1 cellular context compared by ENCODE assay signal in genomic region chr3:71392277-71392676, GRCh38.
TF ChIP-seq lines count a peak whose summit lies in the region.

No MANE protein-coding gene starts in this region.

TF ChIP-seq in GM12878, 131 proteins besides CTCF, POLR2A, EP300 and RAD21 (continued from another document):
- no peak for TF ChIP-seq NKRF (conservative IDR thresholded peaks at IDR 0.05)
- no peak for TF ChIP-seq PKNOX1 (IDR thresholded peaks at IDR 0.05)
- no peak for TF ChIP-seq CHD1 (IDR thresholded peaks at IDR 0.05; ENCODE audit: low read depth, low read length)
- no peak for TF ChIP-seq RELA (IDR thresholded peaks at IDR 0.05; ENCODE audit: borderline replicate concordance, partially characterized antibody)
- TF ChIP-seq NFIC (IDR thresholded peaks at IDR 0.05; ENCODE audit: low read depth, low read length) = peak; percentile 86
- TF ChIP-seq EZH2 (IDR thresholded peaks at IDR 0.05; ENCODE audit: borderline replicate concordance, control insufficient read depth, low read depth, low read length) = no peak
